Comparison of ENCODE assay signal across 1 cellular context in the genomic region with DNA sequence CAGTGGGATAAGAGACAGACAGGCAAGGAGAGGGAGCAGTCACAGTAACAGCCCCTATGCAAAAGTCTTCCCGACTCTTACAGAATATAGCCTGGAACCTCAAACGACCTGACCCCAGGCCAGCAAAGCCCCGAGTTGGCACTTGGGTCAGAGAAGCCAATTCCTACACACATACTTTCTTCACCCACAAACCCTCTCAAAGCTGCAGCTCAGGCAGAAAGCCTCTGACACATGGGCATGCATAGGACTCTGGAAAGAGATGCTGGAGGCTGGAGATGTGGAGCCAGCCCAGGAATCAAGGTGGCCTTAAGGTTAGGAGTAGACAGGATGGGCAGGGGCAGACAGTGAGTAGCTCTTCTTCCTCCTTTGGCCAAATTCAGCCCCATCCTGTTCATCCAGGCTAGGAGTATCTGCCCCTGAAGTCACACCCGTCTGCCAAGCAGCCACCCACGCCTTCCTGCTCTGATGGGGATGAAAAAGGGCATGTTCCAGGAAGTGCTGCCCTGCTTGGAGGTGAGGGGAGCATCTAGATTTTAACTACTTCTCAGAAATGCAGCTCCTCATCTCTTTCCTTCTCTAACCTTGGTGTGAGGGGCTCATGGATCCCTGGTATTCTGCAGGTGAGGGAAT.
TF ChIP-seq lines count a peak whose summit lies in the region.

No MANE protein-coding gene starts in this region.

TF ChIP-seq in SK-N-SH treated with all-trans-retinoic acid at 6 μM for 48 hours, 23 proteins besides CTCF, POLR2A, EP300 and RAD21 (continued from another document):
- TF ChIP-seq BACH2 (CRISPR knock-in tag; IDR thresholded peaks at IDR 0.05; ENCODE audit: borderline replicate concordance): no peak
- TF ChIP-seq OSR1 (CRISPR knock-in tag; IDR thresholded peaks at IDR 0.05): no peak
- TF ChIP-seq, protein P1, sequence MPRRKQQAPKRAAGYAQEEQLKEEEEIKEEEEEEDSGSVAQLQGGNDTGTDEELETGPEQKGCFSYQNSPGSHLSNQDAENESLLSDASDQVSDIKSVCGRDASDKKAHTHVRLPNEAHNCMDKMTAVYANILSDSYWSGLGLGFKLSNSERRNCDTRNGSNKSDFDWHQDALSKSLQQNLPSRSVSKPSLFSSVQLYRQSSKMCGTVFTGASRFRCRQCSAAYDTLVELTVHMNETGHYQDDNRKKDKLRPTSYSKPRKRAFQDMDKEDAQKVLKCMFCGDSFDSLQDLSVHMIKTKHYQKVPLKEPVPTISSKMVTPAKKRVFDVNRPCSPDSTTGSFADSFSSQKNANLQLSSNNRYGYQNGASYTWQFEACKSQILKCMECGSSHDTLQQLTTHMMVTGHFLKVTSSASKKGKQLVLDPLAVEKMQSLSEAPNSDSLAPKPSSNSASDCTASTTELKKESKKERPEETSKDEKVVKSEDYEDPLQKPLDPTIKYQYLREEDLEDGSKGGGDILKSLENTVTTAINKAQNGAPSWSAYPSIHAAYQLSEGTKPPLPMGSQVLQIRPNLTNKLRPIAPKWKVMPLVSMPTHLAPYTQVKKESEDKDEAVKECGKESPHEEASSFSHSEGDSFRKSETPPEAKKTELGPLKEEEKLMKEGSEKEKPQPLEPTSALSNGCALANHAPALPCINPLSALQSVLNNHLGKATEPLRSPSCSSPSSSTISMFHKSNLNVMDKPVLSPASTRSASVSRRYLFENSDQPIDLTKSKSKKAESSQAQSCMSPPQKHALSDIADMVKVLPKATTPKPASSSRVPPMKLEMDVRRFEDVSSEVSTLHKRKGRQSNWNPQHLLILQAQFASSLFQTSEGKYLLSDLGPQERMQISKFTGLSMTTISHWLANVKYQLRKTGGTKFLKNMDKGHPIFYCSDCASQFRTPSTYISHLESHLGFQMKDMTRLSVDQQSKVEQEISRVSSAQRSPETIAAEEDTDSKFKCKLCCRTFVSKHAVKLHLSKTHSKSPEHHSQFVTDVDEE (CRISPR knock-in tag; IDR thresholded peaks at IDR 0.05): no peak
- no peak for TF ChIP-seq ZNF70 (CRISPR knock-in tag; IDR thresholded peaks at IDR 0.05)
- TF ChIP-seq ZFP30 (CRISPR knock-in tag; IDR thresholded peaks at IDR 0.05): no peak
- TF ChIP-seq ZNF8 (CRISPR knock-in tag; IDR thresholded peaks at IDR 0.05): no peak
- TF ChIP-seq ISL1 (CRISPR knock-in tag; IDR thresholded peaks at IDR 0.05): no peak
- TF ChIP-seq, protein P2, sequence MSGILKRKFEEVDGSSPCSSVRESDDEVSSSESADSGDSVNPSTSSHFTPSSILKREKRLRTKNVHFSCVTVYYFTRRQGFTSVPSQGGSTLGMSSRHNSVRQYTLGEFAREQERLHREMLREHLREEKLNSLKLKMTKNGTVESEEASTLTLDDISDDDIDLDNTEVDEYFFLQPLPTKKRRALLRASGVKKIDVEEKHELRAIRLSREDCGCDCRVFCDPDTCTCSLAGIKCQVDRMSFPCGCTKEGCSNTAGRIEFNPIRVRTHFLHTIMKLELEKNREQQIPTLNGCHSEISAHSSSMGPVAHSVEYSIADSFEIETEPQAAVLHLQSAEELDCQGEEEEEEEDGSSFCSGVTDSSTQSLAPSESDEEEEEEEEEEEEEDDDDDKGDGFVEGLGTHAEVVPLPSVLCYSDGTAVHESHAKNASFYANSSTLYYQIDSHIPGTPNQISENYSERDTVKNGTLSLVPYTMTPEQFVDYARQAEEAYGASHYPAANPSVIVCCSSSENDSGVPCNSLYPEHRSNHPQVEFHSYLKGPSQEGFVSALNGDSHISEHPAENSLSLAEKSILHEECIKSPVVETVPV (CRISPR knock-in tag; IDR thresholded peaks at IDR 0.05): no peak
- TF ChIP-seq GLIS3 (CRISPR knock-in tag; IDR thresholded peaks at IDR 0.05): no peak
- TF ChIP-seq, protein P3, sequence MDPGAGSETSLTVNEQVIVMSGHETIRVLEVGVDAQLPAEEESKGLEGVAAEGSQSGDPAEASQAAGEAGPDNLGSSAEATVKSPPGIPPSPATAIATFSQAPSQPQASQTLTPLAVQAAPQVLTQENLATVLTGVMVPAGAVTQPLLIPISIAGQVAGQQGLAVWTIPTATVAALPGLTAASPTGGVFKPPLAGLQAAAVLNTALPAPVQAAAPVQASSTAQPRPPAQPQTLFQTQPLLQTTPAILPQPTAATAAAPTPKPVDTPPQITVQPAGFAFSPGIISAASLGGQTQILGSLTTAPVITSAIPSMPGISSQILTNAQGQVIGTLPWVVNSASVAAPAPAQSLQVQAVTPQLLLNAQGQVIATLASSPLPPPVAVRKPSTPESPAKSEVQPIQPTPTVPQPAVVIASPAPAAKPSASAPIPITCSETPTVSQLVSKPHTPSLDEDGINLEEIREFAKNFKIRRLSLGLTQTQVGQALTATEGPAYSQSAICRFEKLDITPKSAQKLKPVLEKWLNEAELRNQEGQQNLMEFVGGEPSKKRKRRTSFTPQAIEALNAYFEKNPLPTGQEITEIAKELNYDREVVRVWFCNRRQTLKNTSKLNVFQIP (CRISPR knock-in tag; IDR thresholded peaks at IDR 0.05; ENCODE audit: borderline replicate concordance, low read depth): no peak
- TF ChIP-seq SNAI2 (CRISPR knock-in tag; IDR thresholded peaks at IDR 0.05): no peak
- TF ChIP-seq TOX (CRISPR knock-in tag; IDR thresholded peaks at IDR 0.05; ENCODE audit: borderline replicate concordance): no peak
- no peak for TF ChIP-seq RARB (CRISPR knock-in tag; IDR thresholded peaks at IDR 0.05)
